8 cellular contexts compared by ENCODE assay signal in the genomic region with DNA sequence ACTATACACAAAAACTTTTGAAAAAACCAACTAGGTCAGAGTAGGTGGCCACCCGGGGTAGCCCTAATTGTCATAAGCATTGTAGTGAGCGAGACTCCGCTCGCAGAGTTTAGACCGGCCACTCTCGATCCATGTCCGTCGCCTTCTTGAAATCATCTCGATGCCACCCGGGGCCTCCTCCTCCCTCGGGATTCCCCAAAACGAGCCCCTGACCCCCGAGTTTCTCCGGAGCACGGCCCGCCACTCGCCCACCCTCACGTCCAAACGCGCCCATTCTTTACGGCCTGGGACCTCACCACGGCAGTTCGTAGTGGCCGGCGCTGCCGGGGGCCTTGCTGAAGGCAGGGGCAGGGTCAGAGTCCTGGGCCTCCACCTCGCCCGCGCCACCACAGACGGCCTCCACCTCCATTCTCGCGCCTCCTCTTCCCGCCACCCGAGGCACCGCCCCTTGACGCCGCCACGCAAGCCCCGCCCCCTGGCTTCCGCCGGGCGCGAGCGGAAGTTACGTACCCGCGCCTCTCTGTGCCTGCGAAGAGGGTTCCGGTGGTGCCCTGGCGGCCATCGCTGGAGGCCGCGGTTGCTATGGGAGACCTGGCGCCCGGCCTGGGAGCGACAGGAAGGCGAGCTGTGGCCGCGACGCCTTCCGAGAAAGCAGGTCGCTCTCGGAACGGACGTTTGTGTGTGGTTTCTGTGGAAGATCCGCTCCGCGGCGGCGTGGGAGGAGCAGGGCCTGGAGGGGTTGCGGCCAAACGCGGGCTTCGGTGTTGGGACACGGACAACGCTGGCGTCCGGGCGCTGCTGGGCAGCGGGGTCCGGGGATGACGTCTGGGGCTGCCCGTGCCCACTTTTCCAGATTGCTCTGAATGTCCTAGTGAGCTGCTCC. TPM values are rescaled to one million over a fixed set of nuclear protein-coding genes. Genes with fewer than 3 reads are reported as not detected.
DNase-seq lines count a peak whose midpoint lies in the region; ATAC-seq and TF ChIP-seq lines count a peak whose summit lies in the region.

RFC2 (minus strand) TSS at position 425 of the 883 bp plus-strand sequence; CDS start at position 409, 16 bp downstream.

- peak within 1 kb of the TSS; percentile 74 for H4K5ac ChIP-seq in IMR-90 (ENCODE audit: low read depth, low read length)

- peak within 1 kb of the TSS; percentile 90 for H3K14ac ChIP-seq in IMR-90 (replicated peaks; ENCODE audit: low read depth, low read length)

- peaks cover 32 to 36% of the 10 kb centered on the region in 2 experiments for H3K79me1 ChIP-seq in IMR-90 (ENCODE audit: low read depth in 1 of 2, low read length in 2 of 2)

- CTCF ChIA-PET in IMR-90 (lab: Yijun Ruan, JAX), result no interaction called here

- H3K18ac ChIP-seq in IMR-90 (ENCODE audit: low read depth, low read length), result peak within 1 kb of the TSS; percentile 43; the same call in 1 of the 2 replicates

- peak; percentile 84 for ATAC-seq in GM21526 (IDR thresholded peaks at IDR 0.05; ENCODE audit: low FRiP score, unreplicated experiment)
- ATAC-seq in IMR-90 (ENCODE audit: low read depth), result peak; percentile 97

- H3K27me3 ChIP-seq in IMR-90 (ENCODE audit: control insufficient read depth, insufficient read depth, low read length), result no peaks in the 10 kb centered on the region
- H3K27me3 ChIP-seq in mucosa of rectum (ENCODE audit: control insufficient read depth in 2 of 2, insufficient read depth in 2 of 2, low read length in 2 of 2), result no peaks in the 10 kb centered on the region

- H4K20me1 ChIP-seq in IMR-90 (ENCODE audit: insufficient read depth, low read length), result no peaks in the 10 kb centered on the region

- H3K9me1 ChIP-seq in IMR-90 (ENCODE audit: insufficient read depth, low read length), result peaks cover 12% of the 10 kb centered on the region

- H3K4me1 ChIP-seq in IMR-90 (ENCODE audit: control insufficient read depth, insufficient read depth, low read length) (peaks cover 10% of the 10 kb centered on the region), mucosa of rectum (ENCODE audit: control insufficient read depth in 2 of 2, insufficient read depth in 2 of 2, low read length in 2 of 2) (peaks cover 9 to 19% of the 10 kb centered on the region in 2 donors)

- peak within 1 kb of the TSS; percentile 7; the same call in 1 of the 3 replicates for H2BK15ac ChIP-seq in IMR-90 (ENCODE audit: low read depth, low read length)

- H2BK5ac ChIP-seq in IMR-90 (ENCODE audit: low read depth, low read length, poor library complexity, severe bottlenecking), result peak within 1 kb of the TSS; percentile 92

- H4K8ac ChIP-seq in IMR-90 (ENCODE audit: low read depth in 2 of 2, low read length in 2 of 2), result peak within 1 kb of the TSS; percentile 62 to 88

- peak within 1 kb of the TSS; percentile 100 for H2AFZ ChIP-seq in IMR-90 (replicated peaks; ENCODE audit: low read length, poor library complexity)

- H3K23ac ChIP-seq in IMR-90 (ENCODE audit: low read depth, low read length), result peak within 1 kb of the TSS; percentile 87

- TF ChIP-seq CTCF in IMR-90 (conservative IDR thresholded peaks at IDR 0.05; ENCODE audit: low read depth, low read length) (0 out of 2 replicates have a peak, but pooled peaks have one; percentile 23), epithelial cell of proximal tubule (conservative IDR thresholded peaks at IDR 0.05; ENCODE audit: low read depth, low read length) (no peak)

- in situ Hi-C loops in IMR-90 (cut with MboI; ENCODE audit: low sequenced_read_pairs), result no loop called here

- BruUV-seq in IMR-90 (replicated peaks; lab: Mats Ljungman, UMichigan), result no TSS peak

- peak; percentile 85 for DNase-seq in DMS114 treated with DMSO at 0.1 percent for 48 hours (lab: John Stamatoyannopoulos, UW; ENCODE audit: unreplicated experiment)
- peak; percentile 94 for DNase-seq in IMR-90
- DNase-seq in OCI-M1 (lab: John Stamatoyannopoulos, UW), result peak; percentile 100
- peak; percentile 99 for DNase-seq in activated T-cell treated with anti-CD3 and anti-CD28 coated beads for 48 hours (ENCODE audit: low read depth)
- DNase-seq in epithelial cell of proximal tubule (ENCODE audit: low read depth), result peak; percentile 48
- DNase-seq in stimulated activated CD8-positive, alpha-beta memory T cell treated with anti-CD3 and anti-CD28 coated beads, Interleukin-4, amount 100 ng/mL, for 48 hours, result peak; percentile 99

- H3K27ac ChIP-seq in IMR-90 (ENCODE audit: insufficient read depth, low read length) (peak within 1 kb of the TSS; percentile 86), mucosa of rectum (ENCODE audit: low read depth in 2 of 2, low read length in 2 of 2) (peak within 1 kb of the TSS; percentile 90 to 98)

- H2BK120ac ChIP-seq in IMR-90 (ENCODE audit: low read depth, low read length), result peak within 1 kb of the TSS; percentile 87

- dilution Hi-C loops in IMR-90 (cut with HindIII; ENCODE audit: low sequenced_read_pairs, unreplicated experiment), result no loop called here

- H3K4me2 ChIP-seq in IMR-90 (ENCODE audit: low read depth, low read length), result peak within 1 kb of the TSS; percentile 82

- peak within 1 kb of the TSS; percentile 90 for H2AK9ac ChIP-seq in IMR-90 (replicated peaks; ENCODE audit: low read depth, low read length, poor library complexity)

- WGBS in IMR-90 (ENCODE audit: extremely low coverage in 2 of 2, insufficient read length in 1 of 2), 2 experiments, result 0% methylated on average over 62 of the region's 83 CpGs; no CpG with 5 or more reads in 1 of the 2 experiments

- peak within 1 kb of the TSS; percentile 90 for H3K4ac ChIP-seq in IMR-90 (ENCODE audit: low read depth, low read length)

- no peak; the same call in 1 of the 2 replicates for TF ChIP-seq RAD21 in IMR-90 (IDR thresholded peaks at IDR 0.05; ENCODE audit: low read length)

- H3K4me3 ChIP-seq in IMR-90 (ENCODE audit: insufficient read depth, low read depth, low read length), result peak within 1 kb of the TSS; percentile 73
- peak within 1 kb of the TSS; percentile 99 for H3K4me3 ChIP-seq in epithelial cell of proximal tubule (ENCODE audit: low read depth, low read length)
- peak within 1 kb of the TSS; percentile 92 to 94 for H3K4me3 ChIP-seq in mucosa of rectum (ENCODE audit: low read length in 2 of 2)

- H4K91ac ChIP-seq in IMR-90 (ENCODE audit: insufficient read depth, low read depth, low read length), result peak within 1 kb of the TSS; percentile 70

- TF ChIP-seq POLR2A in IMR-90 (IDR thresholded peaks at IDR 0.05; ENCODE audit: low read depth, low read length), result peak; percentile 87

- POLR2A ChIA-PET in IMR-90 (lab: Charles Lee; ENCODE audit: unreplicated experiment), result no interaction called here

- peak within 1 kb of the TSS; percentile 79 for H2AK5ac ChIP-seq in IMR-90 (ENCODE audit: low read depth, low read length)

- H3K9ac ChIP-seq in IMR-90 (ENCODE audit: low read depth, low read length) (peak within 1 kb of the TSS; percentile 79), mucosa of rectum (ENCODE audit: low read depth in 1 of 2, low read length in 2 of 2) (peak within 1 kb of the TSS; percentile 91 to 96)

- intact Hi-C loops in IMR-90 (cut with micrococcal nuclease), result loop anchor here (2.0 kb wide), 1 partner anchor 37 kb away; no protein-coding TSS in a partner anchor

- 0 out of 2 replicates have a peak within 1 kb of the TSS, but pooled peaks have one; percentile 49 for H2BK20ac ChIP-seq in IMR-90 (ENCODE audit: low read depth, low read length)

- H3K56ac ChIP-seq in IMR-90 (ENCODE audit: extremely low read depth, insufficient read depth, low read length), result peak within 1 kb of the TSS; percentile 68

- H3K36me3 ChIP-seq in IMR-90 (ENCODE audit: control insufficient read depth, insufficient read depth, low read length) (peaks cover 12% of the 10 kb centered on the region), mucosa of rectum (ENCODE audit: control insufficient read depth in 2 of 2, insufficient read depth in 2 of 2, low read length in 2 of 2) (peaks cover 5 to 15% of the 10 kb centered on the region in 2 donors)

- no peaks in the 10 kb centered on the region for H3K9me3 ChIP-seq in IMR-90 (ENCODE audit: control insufficient read depth, insufficient read depth, low read length)
- no peaks in the 10 kb centered on the region for H3K9me3 ChIP-seq in mucosa of rectum (ENCODE audit: control insufficient read depth in 2 of 2, low read length in 2 of 2)

TF ChIP-seq in IMR-90, 13 proteins besides CTCF, POLR2A, EP300 and RAD21 (continues in another document):
- TF ChIP-seq CHD1 (IDR thresholded peaks at IDR 0.05; ENCODE audit: low read depth, low read length), result no peak
- no peak for TF ChIP-seq FOS (IDR thresholded peaks at IDR 0.05; ENCODE audit: low read depth, low read length)
- TF ChIP-seq NFE2L2 (IDR thresholded peaks at IDR 0.05; ENCODE audit: low read depth, low read length), result no peak
- no peak for TF ChIP-seq RFX5 (IDR thresholded peaks at IDR 0.05; ENCODE audit: low read depth, low read length)
- no peak for TF ChIP-seq BHLHE40 (IDR thresholded peaks at IDR 0.05; ENCODE audit: low read depth, low read length)
- no peak; the same call in 1 of the 2 replicates for TF ChIP-seq USF2 (IDR thresholded peaks at IDR 0.05; ENCODE audit: low read depth, low read length)
- TF ChIP-seq, protein P1, sequence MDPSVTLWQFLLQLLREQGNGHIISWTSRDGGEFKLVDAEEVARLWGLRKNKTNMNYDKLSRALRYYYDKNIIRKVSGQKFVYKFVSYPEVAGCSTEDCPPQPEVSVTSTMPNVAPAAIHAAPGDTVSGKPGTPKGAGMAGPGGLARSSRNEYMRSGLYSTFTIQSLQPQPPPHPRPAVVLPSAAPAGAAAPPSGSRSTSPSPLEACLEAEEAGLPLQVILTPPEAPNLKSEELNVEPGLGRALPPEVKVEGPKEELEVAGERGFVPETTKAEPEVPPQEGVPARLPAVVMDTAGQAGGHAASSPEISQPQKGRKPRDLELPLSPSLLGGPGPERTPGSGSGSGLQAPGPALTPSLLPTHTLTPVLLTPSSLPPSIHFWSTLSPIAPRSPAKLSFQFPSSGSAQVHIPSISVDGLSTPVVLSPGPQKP (IDR thresholded peaks at IDR 0.05; ENCODE audit: borderline replicate concordance, low read depth, low read length), result no peak
- TF ChIP-seq SMC3 (IDR thresholded peaks at IDR 0.05; ENCODE audit: low read depth, low read length), result peak; percentile 15; the same call in 1 of the 2 replicates
- TF ChIP-seq MAZ (IDR thresholded peaks at IDR 0.05; ENCODE audit: borderline replicate concordance, low read depth, low read length), result peak; percentile 62; the same call in 1 of the 2 replicates
- no peak for TF ChIP-seq MAFK (IDR thresholded peaks at IDR 0.05; ENCODE audit: low read depth, low read length)

RNA-seq across cellular contexts. Expression of gene RFC2, which starts in this region (rescaled TPM):
- total RNA-seq in IMR-90 (2012; rRNA removed) (33.9 and 37.8 TPM in 2 replicates), epithelial cell of proximal tubule (49.6 and 85.6 TPM in 2 replicates)
- 23.2 and 25.2 TPM in 2 replicates for polyA plus RNA-seq in IMR-90 (2012; rRNA removed)
- 11.9 and 31.1 TPM in 2 replicates for polyA plus RNA-seq in IMR-90 (2012; cell fraction: cytosol; rRNA removed)
- polyA plus RNA-seq in IMR-90 (2012; cell fraction: nucleus; rRNA removed; ENCODE audit: low replicate concordance), result 4.2 and 7.5 TPM in 2 replicates

Comparison
In these comparisons a context has a peak if more than half of its experiments do, and no peak if none do; other contexts are left out.
1. Peak in every context shown above with its lines: DNase-seq, ATAC-seq, H3K4me3 ChIP-seq and H3K27ac ChIP-seq.
2. DNase-seq: peak in every context shown above with its lines; median percentile 100 in OCI-M1; 99 in activated T-cell treated with anti-CD3 and anti-CD28 coated beads for 48 hours; 99 in stimulated activated CD8-positive, alpha-beta memory T cell treated with anti-CD3 and anti-CD28 coated beads, Interleukin-4, amount 100 ng/mL, for 48 hours; 94 in IMR-90; 85 in DMS114 treated with DMSO at 0.1 percent for 48 hours; 48 in epithelial cell of proximal tubule.